In genomic region chr2:210002158-210003157, GRCh38 we compare ENCODE assay signal across 8 cellular contexts. TPM values are rescaled to one million over a fixed set of nuclear protein-coding genes. Genes with fewer than 3 reads are reported as not detected.
DNase-seq lines count a peak whose midpoint lies in the region; ATAC-seq and TF ChIP-seq lines count a peak whose summit lies in the region.

RPE (plus strand) TSS chr2:210002638; CDS start chr2:210002662, 24 bp downstream.

- DNase-seq in DMS53 treated with DMSO at 0.1 percent for 48 hours (lab: John Stamatoyannopoulos, UW; ENCODE audit: unreplicated experiment), result peak; percentile 87
- DNase-seq in Peyer's patch, result peak; percentile 95 to 99 (median 98)
- DNase-seq in activated T-cell treated with anti-CD3 and anti-CD28 coated beads, Interleukin-2, amount 50 U/mL, for 48 hours, result peak; percentile 98 to 99
- DNase-seq in stimulated activated CD8-positive, alpha-beta memory T cell treated with anti-CD3 and anti-CD28 coated beads, Interleukin-7, amount 100 ng/mL, for 24 hours (ENCODE audit: low read depth), result peak; percentile 96

- ATAC-seq in GM21737 (IDR thresholded peaks at IDR 0.05; ENCODE audit: unreplicated experiment) (peak; percentile 99), esophagus mucosa (peak; percentile 100)

- peaks cover 38% of the 10 kb centered on the region for H3K4me1 ChIP-seq in KMS-11 (ENCODE audit: low read depth, poor library complexity, severe bottlenecking)
- peaks cover 0 to 24% (median 7%) of the 10 kb centered on the region in 4 donors for H3K4me1 ChIP-seq in Peyer's patch
- H3K4me1 ChIP-seq in muscle layer of colon (ENCODE audit: insufficient read depth, low read length), result peaks cover 35% of the 10 kb centered on the region

- TF ChIP-seq CTCF in KMS-11 (conservative IDR thresholded peaks at IDR 0.05; ENCODE audit: low read depth, low read length), result no peak
- TF ChIP-seq CTCF in Peyer's patch (IDR thresholded peaks at IDR 0.05), result peak in 1 of 6 experiments; percentile 4

- H3K9me3 ChIP-seq in Peyer's patch (no peaks in the 10 kb centered on the region), muscle layer of colon (ENCODE audit: low read length) (no peaks in the 10 kb centered on the region)

- peak within 1 kb of the TSS; percentile 89 for H3K9ac ChIP-seq in KMS-11
- H3K9ac ChIP-seq in muscle layer of colon (ENCODE audit: low read length), result peak within 1 kb of the TSS; percentile 87

- TF ChIP-seq POLR2A in Peyer's patch (IDR thresholded peaks at IDR 0.05), result peak; percentile 42 to 50

- peak within 1 kb of the TSS; percentile 93 for H2AFZ ChIP-seq in KMS-11 (ENCODE audit: low read depth)

- H3K27me3 ChIP-seq in KMS-11 (ENCODE audit: insufficient read depth, low read depth) (no peaks in the 10 kb centered on the region), Peyer's patch (no peaks in the 10 kb centered on the region), muscle layer of colon (ENCODE audit: control insufficient read depth in 1 of 2, insufficient read depth in 2 of 2, low read length in 2 of 2) (no peaks in the 10 kb centered on the region)

- H3K27ac ChIP-seq in KMS-11, result peak within 1 kb of the TSS; percentile 68
- peak within 1 kb of the TSS; percentile 66 to 82 (median 78) for H3K27ac ChIP-seq in Peyer's patch
- H3K27ac ChIP-seq in muscle layer of colon (ENCODE audit: low read depth, low read length), result peak within 1 kb of the TSS; percentile 68

- H3K4me3 ChIP-seq in KMS-11 (IDR thresholded peaks at IDR 0.05; ENCODE audit: insufficient read depth, low read depth, low read length) (peak within 1 kb of the TSS; percentile 93), Peyer's patch (peak within 1 kb of the TSS; percentile 73 to 96 (median 78)), muscle layer of colon (ENCODE audit: low read depth in 1 of 2, low read length in 2 of 2) (peak within 1 kb of the TSS; percentile 66 to 98)

- peaks cover 51% of the 10 kb centered on the region for H3K79me2 ChIP-seq in KMS-11 (ENCODE audit: insufficient read depth, low read depth)

- peaks cover 12% of the 10 kb centered on the region; the same call in 1 of the 2 replicates for H4K20me1 ChIP-seq in KMS-11 (ENCODE audit: insufficient read depth)

- H3K36me3 ChIP-seq in KMS-11 (ENCODE audit: insufficient read depth), result no peaks in the 10 kb centered on the region
- H3K36me3 ChIP-seq in Peyer's patch, result no peaks in the 10 kb centered on the region
- H3K36me3 ChIP-seq in muscle layer of colon (ENCODE audit: insufficient read depth, low read length), result no peaks in the 10 kb centered on the region

- peak within 1 kb of the TSS; percentile 97 for H3K4me2 ChIP-seq in KMS-11

RNA-seq across cellular contexts. Expression of gene RPE, which starts in this region (rescaled TPM):
- 10 to 100 TPM; 20.8 to 46.1 (median 35.5) TPM for total RNA-seq in Peyer's patch
- total RNA-seq in esophagus mucosa, result 43.2 TPM

Comparison
In these comparisons a context has a peak if more than half of its experiments do, and no peak if none do; other contexts are left out.
1. Peak in every context shown above with its lines: DNase-seq, ATAC-seq, H3K4me3 ChIP-seq and H3K27ac ChIP-seq.